Comparison of ENCODE assay signal across 11 cellular contexts in the genomic region with DNA sequence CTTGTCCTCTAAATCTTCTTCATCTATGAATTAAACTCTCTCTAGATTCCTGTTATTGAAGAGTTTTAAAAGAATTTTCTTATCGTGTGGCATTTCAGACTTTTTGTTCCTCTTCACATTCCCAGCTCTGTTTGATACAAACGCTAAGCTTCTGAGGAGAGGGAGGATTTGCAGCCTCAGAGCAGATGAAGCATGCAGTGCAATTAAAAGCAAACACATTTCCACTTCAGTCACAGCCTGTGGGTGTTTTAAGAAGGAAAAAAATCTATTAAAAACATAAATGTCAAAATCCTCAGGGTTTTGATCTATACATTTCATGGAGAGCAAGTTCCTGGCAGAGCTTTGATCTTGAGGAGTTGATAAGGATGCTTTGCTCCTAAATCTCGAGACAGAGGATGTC.
"Had no signal": no experiment of that assay in that cellular context is flagged by ENCODE, and none has a peak within 500 bp of the region (broad histone marks: within the 10 kb centered on the region; RNA-seq: fewer than 3 reads in every experiment).

No MANE protein-coding gene starts in this region.

- H3K4me1 ChIP-seq: esophagus squamous epithelium had no signal

- H3K4me3 ChIP-seq: esophagus squamous epithelium, stomach had no signal

- H3K27me3 ChIP-seq: esophagus squamous epithelium, stomach had no signal

- ATAC-seq: right cardiac atrium had no signal

- H3K27ac ChIP-seq: esophagus squamous epithelium, stomach had no signal

- H3K36me3 ChIP-seq: esophagus squamous epithelium, stomach had no signal

- DNase-seq: effector memory CD4-positive, alpha-beta T cell; esophagus squamous epithelium; foreskin fibroblast; kidney glomerular epithelial cell; mesendoderm; naive B cell; right cardiac atrium; stimulated activated CD4-positive, alpha-beta T cell treated with anti-CD3 and anti-CD28 coated beads, Interleukin-12 subunit alpha, Interleukin-12 subunit beta, amount 100 ng/mL, for 4 hours; stimulated activated naive CD4-positive, alpha-beta T cell; substantia nigra had no signal
